Comparison of ENCODE assay signal across 15 cellular contexts in the genomic region with DNA sequence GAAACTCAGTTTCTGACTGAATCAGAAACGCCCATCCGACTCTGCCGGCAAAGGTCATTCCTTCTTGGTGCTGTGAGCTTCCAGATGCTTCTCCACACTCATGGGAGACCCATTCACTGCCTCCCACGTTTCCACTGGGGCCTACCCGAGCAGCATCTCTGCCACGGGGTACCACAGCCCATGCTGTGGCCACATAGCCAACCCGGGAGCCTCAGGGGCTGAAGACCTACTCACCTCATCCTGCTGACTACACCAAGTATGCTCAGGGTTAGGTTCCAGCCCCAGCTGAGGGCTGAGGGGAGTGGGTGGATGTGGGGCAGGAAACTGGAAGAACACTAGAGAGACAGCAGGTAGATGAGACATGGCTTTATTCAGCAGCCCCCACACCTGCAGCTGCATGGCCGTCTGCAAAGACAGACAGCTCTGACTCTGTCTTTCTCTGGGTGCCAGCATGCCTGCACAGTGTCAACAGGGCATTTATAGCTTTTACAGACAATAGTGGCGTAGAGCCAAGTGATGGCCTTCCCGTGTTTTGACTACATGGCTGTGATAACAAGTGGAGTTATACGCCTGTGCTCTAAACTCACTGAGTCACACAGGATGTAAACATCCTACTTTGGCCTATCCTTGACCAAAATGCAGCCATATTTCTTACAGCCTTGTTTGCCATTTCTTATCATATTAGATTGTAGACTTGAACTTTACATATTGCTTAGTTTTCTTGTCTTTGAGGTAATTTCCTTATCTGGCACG. TPM values are rescaled to one million over a fixed set of nuclear protein-coding genes. Genes with fewer than 3 reads are reported as not detected.
DNase-seq lines count a peak whose midpoint lies in the region; ATAC-seq, FAIRE-seq and TF ChIP-seq lines count a peak whose summit lies in the region.
"Had no signal": no experiment of that assay in that cellular context is flagged by ENCODE, and none has a peak within 500 bp of the region (broad histone marks: within the 10 kb centered on the region; RNA-seq: fewer than 3 reads in every experiment).

No MANE protein-coding gene starts in this region.

- peak; percentile 50 for DNase-seq in DMS153 (lab: John Stamatoyannopoulos, UW)
- peak; percentile 30 for DNase-seq in NCI-H2227 (lab: John Stamatoyannopoulos, UW; ENCODE audit: unreplicated experiment)
- peak; percentile 44 for DNase-seq in bronchial epithelial cell (ENCODE audit: low read depth)
- peak; percentile 39 for DNase-seq in medulla oblongata (ENCODE audit: extremely low spot score)
- no peak for DNase-seq in natural killer cell treated with Interleukin-12 subunit alpha and Interleukin-12 subunit beta and Interleukin-15 and Interleukin-18, amount 100 ng/mL, for 72 hours (ENCODE audit: low spot score)
- DNase-seq in activated CD8-positive, alpha-beta memory T cell treated with anti-CD3 and anti-CD28 coated beads, Interleukin-2, amount 50 U/mL, for 48 hours = no peak
- DNase-seq in nephron progenitor cell = no peak
- no peak for DNase-seq in NAMALWA (ENCODE audit: low spot score)
- DNase-seq: activated CD4-positive, alpha-beta T cell treated with anti-CD3 and anti-CD28 coated beads, Interleukin-2, amount 50 U/mL, for 1 hour; activated naive CD4-positive, alpha-beta T cell; stimulated activated CD4-positive, alpha-beta T cell treated with anti-CD3 and anti-CD28 coated beads, Interleukin-1b, Interleukin-23, amount 100 ng/mL, for 48 hours; stimulated activated naive CD8-positive, alpha-beta T cell treated with anti-CD3 and anti-CD28 coated beads, Interleukin-15, Interleukin-2, amounts not matched to agents 100 U/mL and 50 U/mL, for 24 hours; T-helper 1 cell had no signal

- no peaks in the 10 kb centered on the region for H3K27me3 Mint-ChIP-seq in natural killer cell treated with Interleukin-12 subunit alpha and Interleukin-12 subunit beta and Interleukin-15 and Interleukin-18, amount 100 ng/mL, for 72 hours
- H3K27me3 Mint-ChIP-seq in nephron progenitor cell (ENCODE audit: low read depth, poor library complexity) = no peaks in the 10 kb centered on the region

- no peak for FAIRE-seq in bronchial epithelial cell (lab: Jason Lieb, UNC)
- FAIRE-seq: frontal cortex had no signal

- TF ChIP-seq CTCF in bronchial epithelial cell (IDR thresholded peaks at IDR 0.05; ENCODE audit: insufficient read depth, low read length, severe bottlenecking) (no peak), nephron progenitor cell (IDR thresholded peaks at IDR 0.05) (no peak)

- H3K4me1 Mint-ChIP-seq in natural killer cell treated with Interleukin-12 subunit alpha and Interleukin-12 subunit beta and Interleukin-15 and Interleukin-18, amount 100 ng/mL, for 72 hours (ENCODE audit: low read depth in 2 of 2) = peaks cover 7% of the 10 kb centered on the region in 2 donors
- H3K4me1 Mint-ChIP-seq in nephron progenitor cell = peaks cover 20% of the 10 kb centered on the region

- no peaks in the 10 kb centered on the region for H3K9me3 Mint-ChIP-seq in natural killer cell treated with Interleukin-12 subunit alpha and Interleukin-12 subunit beta and Interleukin-15 and Interleukin-18, amount 100 ng/mL, for 72 hours
- H3K9me3 Mint-ChIP-seq in nephron progenitor cell = peaks cover 2% of the 10 kb centered on the region

- H3K27me3 ChIP-seq in bronchial epithelial cell (ENCODE audit: control insufficient read depth, insufficient read depth, low read length) = no peaks in the 10 kb centered on the region

- no peak for ATAC-seq in natural killer cell treated with Interleukin-12 subunit alpha and Interleukin-12 subunit beta and Interleukin-15 and Interleukin-18, amount 100 ng/mL, for 72 hours
- ATAC-seq: stimulated activated naive CD8-positive, alpha-beta T cell treated with anti-CD3 and anti-CD28 coated beads, Interleukin-15, Interleukin-2, amounts not matched to agents 100 U/mL and 50 U/mL, for 24 hours had no signal

- H3K36me3 ChIP-seq in bronchial epithelial cell (ENCODE audit: control insufficient read depth, insufficient read depth, low read length) = no peaks in the 10 kb centered on the region

- H3K4me3 Mint-ChIP-seq in natural killer cell treated with Interleukin-12 subunit alpha and Interleukin-12 subunit beta and Interleukin-15 and Interleukin-18, amount 100 ng/mL, for 72 hours = no peak overlapping the region
- H3K4me3 Mint-ChIP-seq in nephron progenitor cell = no peak overlapping the region

- no peaks in the 10 kb centered on the region for H3K36me3 Mint-ChIP-seq in natural killer cell treated with Interleukin-12 subunit alpha and Interleukin-12 subunit beta and Interleukin-15 and Interleukin-18, amount 100 ng/mL, for 72 hours
- H3K36me3 Mint-ChIP-seq in nephron progenitor cell (ENCODE audit: low read depth) = peaks cover 5% of the 10 kb centered on the region

- H3K27ac Mint-ChIP-seq in natural killer cell treated with Interleukin-12 subunit alpha and Interleukin-12 subunit beta and Interleukin-15 and Interleukin-18, amount 100 ng/mL, for 72 hours = no peak overlapping the region
- H3K27ac Mint-ChIP-seq in nephron progenitor cell = no peak overlapping the region

- H3K4me3 ChIP-seq in bronchial epithelial cell (ENCODE audit: low read depth, low read length) = no peak overlapping the region

RNA-seq across cellular contexts. Expression of a gene that starts 16.5 kb away (rescaled TPM):
- total RNA-seq in bronchial epithelial cell = 2.1 and 3.7 TPM in 2 replicates
- total RNA-seq in natural killer cell treated with Interleukin-12 subunit alpha and Interleukin-12 subunit beta and Interleukin-15 and Interleukin-18, amount 100 ng/mL, for 72 hours = 10 to 100 TPM; 10.1 to 19.1 TPM

RNA-seq across cellular contexts. Expression of a gene that starts 22.8 kb away (rescaled TPM):
- total RNA-seq in bronchial epithelial cell = 2.4 and 4.0 TPM in 2 replicates
- 1 to 10 TPM; 2.6 to 4.4 TPM for total RNA-seq in natural killer cell treated with Interleukin-12 subunit alpha and Interleukin-12 subunit beta and Interleukin-15 and Interleukin-18, amount 100 ng/mL, for 72 hours

RNA-seq across cellular contexts. Expression of a gene that starts 22.9 kb away (rescaled TPM):
- total RNA-seq in bronchial epithelial cell = not detected in 2 replicates
- total RNA-seq in natural killer cell treated with Interleukin-12 subunit alpha and Interleukin-12 subunit beta and Interleukin-15 and Interleukin-18, amount 100 ng/mL, for 72 hours = under 1 TPM; 0.12 to 0.59 TPM
- total RNA-seq: left lobe of liver had no signal

Comparison
In these comparisons a context has a peak if more than half of its experiments do, and no peak if none do; other contexts are left out.
1. DNase-seq: peak in DMS153 (single experiment), NCI-H2227 (single experiment), bronchial epithelial cell (single experiment) and medulla oblongata (single experiment); none in natural killer cell treated with Interleukin-12 subunit alpha and Interleukin-12 subunit beta and Interleukin-15 and Interleukin-18, amount 100 ng/mL, for 72 hours (single experiment), activated CD8-positive, alpha-beta memory T cell treated with anti-CD3 and anti-CD28 coated beads, Interleukin-2, amount 50 U/mL, for 48 hours (single experiment), nephron progenitor cell (single experiment) and NAMALWA (single experiment).